Comparison of ENCODE assay signal across 16 cellular contexts in genomic region chr7:24609570-24609969, GRCh38. TPM values are rescaled to one million over a fixed set of nuclear protein-coding genes. Genes with fewer than 3 reads are reported as not detected.
DNase-seq lines count a peak whose midpoint lies in the region; ATAC-seq, FAIRE-seq and TF ChIP-seq lines count a peak whose summit lies in the region.
"Had no signal": no experiment of that assay in that cellular context is flagged by ENCODE, and none has a peak within 500 bp of the region (broad histone marks: within the 10 kb centered on the region; RNA-seq: fewer than 3 reads in every experiment).

No MANE protein-coding gene starts in this region.

- H3K9me3 ChIP-seq in BLaER1 (peaks cover 9% of the 10 kb centered on the region), HUES48 (ENCODE audit: control insufficient read depth, insufficient read depth, low read length) (no peaks in the 10 kb centered on the region), GM12878 (replicated peaks; ENCODE audit: control insufficient read depth, insufficient read depth, low read length) (no peaks in the 10 kb centered on the region; the same call in 2 of the 3 replicates)

- H3K27ac ChIP-seq in BLaER1, result no peak overlapping the region
- peak overlapping the region; percentile 79 for H3K27ac ChIP-seq in HUES48 (ENCODE audit: low read depth, low read length)
- no peak overlapping the region for H3K27ac ChIP-seq in GM12878 (ENCODE audit: control insufficient read depth, insufficient read depth)
- H3K27ac ChIP-seq in mesendoderm (ENCODE audit: low read depth, low read length), result no peak overlapping the region
- H3K27ac ChIP-seq: SK-N-MC had no signal

- no peak overlapping the region for H2BK5ac ChIP-seq in mesendoderm (ENCODE audit: low read length)

- no peak overlapping the region for H2BK120ac ChIP-seq in mesendoderm (ENCODE audit: low read depth, low read length)

- 98% methylated on average over 2 of the region's 2 CpGs for WGBS in GM12878 (ENCODE audit: insufficient coverage, insufficient replicate concordance, low lambda C conversion rate, missing lambda C conversion rate)
- no CpG with 5 or more reads among the region's 2 CpGs for WGBS in mesendoderm (ENCODE audit: extremely low coverage, insufficient coverage, low lambda C conversion rate)

- no peak for TF ChIP-seq RAD21 in GM12878 (IDR thresholded peaks at IDR 0.05; ENCODE audit: insufficient read depth, low read depth, low read length)

- H3K36me3 ChIP-seq in BLaER1 (peaks cover 3% of the 10 kb centered on the region; the same call in 1 of the 2 replicates), HUES48 (ENCODE audit: control insufficient read depth, insufficient read depth, low read length) (no peaks in the 10 kb centered on the region), GM12878 (ENCODE audit: control insufficient read depth in 2 of 2, insufficient read depth in 2 of 2, low read length in 1 of 2) (no peaks in the 10 kb centered on the region), mesendoderm (ENCODE audit: control insufficient read depth, insufficient read depth, low read length) (no peaks in the 10 kb centered on the region)

- no peak overlapping the region for H3K4ac ChIP-seq in mesendoderm (ENCODE audit: low read depth, low read length)

- no peak overlapping the region for H3K4me3 ChIP-seq in BLaER1
- no peak overlapping the region for H3K4me3 ChIP-seq in HUES48 (ENCODE audit: low read depth, low read length)
- H3K4me3 ChIP-seq in GM12878, result no peak overlapping the region
- H3K4me3 ChIP-seq in mesendoderm (ENCODE audit: low read length), result no peak overlapping the region
- H3K4me3 ChIP-seq: SK-N-MC had no signal

- H4K20me1 ChIP-seq in BLaER1 (peaks cover 17% of the 10 kb centered on the region; the same call in 1 of the 2 replicates), GM12878 (ENCODE audit: control insufficient read depth, insufficient read depth) (no peaks in the 10 kb centered on the region)

- intact Hi-C loops in GM12878 (cut with micrococcal nuclease; ENCODE audit: unreplicated experiment), result no loop called here

- H3K79me2 ChIP-seq in GM12878 (ENCODE audit: control insufficient read depth, insufficient read depth, low read length), result peaks cover 15% of the 10 kb centered on the region
- peaks cover 41% of the 10 kb centered on the region for H3K79me2 ChIP-seq in mesendoderm (ENCODE audit: control insufficient read depth, insufficient read depth, low read length)

- SMC1A ChIA-PET in GM12878 (lab: Charles Lee; ENCODE audit: uncharacterized antibody, unreplicated experiment), result interaction anchor here (2.8 to 3.2 kb wide), 2 partner anchors 10 to 11 kb away, joined by 13 read pairs; no protein-coding TSS in a partner anchor

- peak overlapping the region; percentile 11 for H3K18ac ChIP-seq in mesendoderm (ENCODE audit: low read length)

- no peaks in the 10 kb centered on the region for H3K27me3 ChIP-seq in BLaER1
- H3K27me3 ChIP-seq in HUES48 (ENCODE audit: control insufficient read depth, insufficient read depth, low read length), result no peaks in the 10 kb centered on the region
- H3K27me3 ChIP-seq in GM12878 (replicated peaks in 1 of 2; ENCODE audit: control insufficient read depth in 2 of 2, insufficient read depth in 2 of 2, low read length in 1 of 2), result no peaks in the 10 kb centered on the region
- no peaks in the 10 kb centered on the region for H3K27me3 ChIP-seq in mesendoderm (ENCODE audit: insufficient read depth, low read length, poor library complexity)

- H4K8ac ChIP-seq in mesendoderm (ENCODE audit: low read depth, low read length), result no peak overlapping the region

- H3K4me1 ChIP-seq in BLaER1 (peaks cover 14% of the 10 kb centered on the region), HUES48 (ENCODE audit: control insufficient read depth, insufficient read depth, low read length) (peaks cover 38% of the 10 kb centered on the region), GM12878 (ENCODE audit: control insufficient read depth, insufficient read depth, low read length) (peaks cover 9% of the 10 kb centered on the region; the same call in 1 of the 2 replicates), mesendoderm (ENCODE audit: control insufficient read depth, low read depth, low read length) (no peaks in the 10 kb centered on the region)

- H4K5ac ChIP-seq in mesendoderm (ENCODE audit: low read length), result no peak overlapping the region

- BruUV-seq in GM12878 (replicated peaks; lab: Mats Ljungman, UMichigan), result no TSS peak

- H3K9ac ChIP-seq in BLaER1 (no peak overlapping the region), HUES48 (ENCODE audit: low read depth, low read length) (no peak overlapping the region), GM12878 (ENCODE audit: control insufficient read depth, insufficient read depth, low read length) (no peak overlapping the region), mesendoderm (ENCODE audit: low read length) (no peak overlapping the region)

- RAD21 ChIA-PET in GM12878 (lab: Charles Lee; ENCODE audit: unreplicated experiment), result no interaction called here

- FAIRE-seq in GM12878 (lab: Jason Lieb, UNC), result no peak

- ATAC-seq in GM12878, result 0 out of 3 replicates have a peak, but pooled peaks have one; percentile 27

- no peak overlapping the region for H2AFZ ChIP-seq in GM12878 (ENCODE audit: control insufficient read depth, low read depth, low read length)

- CTCF ChIA-PET in GM12878 (lab: Yijun Ruan, JAX), result interaction anchor here (1.5 to 2.2 kb wide), 2 partner anchors 9 to 11 kb away, joined by 4 to 10 read pairs; no protein-coding TSS in a partner anchor

- TF ChIP-seq EP300 in GM12878 (IDR thresholded peaks at IDR 0.05; ENCODE audit: borderline replicate concordance in 1 of 2, control insufficient read depth in 1 of 2, low read depth in 2 of 2, low read length in 2 of 2), result no peak

- H3K79me1 ChIP-seq in mesendoderm (ENCODE audit: low read length), result peaks cover 2% of the 10 kb centered on the region

- H2BK15ac ChIP-seq in mesendoderm (replicated peaks; ENCODE audit: low read depth), result no peak overlapping the region

- DNase-seq in GM12878 (ENCODE audit: low read depth, low spot score) (no peak), mesendoderm (peak; percentile 32), DMS 273 treated with DMSO at 0.1 percent for 48 hours (lab: John Stamatoyannopoulos, UW) (no peak), AML-193 (lab: John Stamatoyannopoulos, UW) (no peak)
- DNase-seq in effector CD8-positive, alpha-beta T cell (lab: John Stamatoyannopoulos, UW), result no peak
- DNase-seq: C1 segment of cervical spinal cord; CD8-positive, alpha-beta memory T cell; H7; KG1; MV-4-11; NCI-H1694 treated with DMSO at 0.1 percent for 48 hours; OCI-M1; Right ventricle myocardium superior had no signal

- no peak overlapping the region for H2AK5ac ChIP-seq in mesendoderm (ENCODE audit: low read length)

- no peak overlapping the region for H3K23ac ChIP-seq in mesendoderm (ENCODE audit: low read length)

- H3K56ac ChIP-seq in mesendoderm (ENCODE audit: low read length), result no peak overlapping the region

- POLR2A ChIA-PET in GM12878 (lab: Charles Lee), result interaction anchor here (0.5 to 1.7 kb wide), 3 partner anchors 11 to 35 kb away, joined by 3 to 6 read pairs (median 3); no protein-coding TSS in a partner anchor

- TF ChIP-seq POLR2A in GM12878 (IDR thresholded peaks at IDR 0.05; ENCODE audit: low read depth, low read length), result no peak

- H3K4me2 ChIP-seq in BLaER1, result peak overlapping the region; percentile 18; the same call in 1 of the 2 replicates
- H3K4me2 ChIP-seq in GM12878 (ENCODE audit: control insufficient read depth, insufficient read depth), result no peak overlapping the region
- H3K4me2 ChIP-seq in mesendoderm (ENCODE audit: low read length), result no peak overlapping the region

- no peak for TF ChIP-seq CTCF in GM12878 (IDR thresholded peaks at IDR 0.05 in 2 of 3, conservative IDR thresholded peaks at IDR 0.05 in 1 of 3; ENCODE audit: control insufficient read depth in 2 of 3, extremely low read depth in 1 of 3, insufficient read depth in 1 of 3, low read depth in 3 of 3, low read length in 3 of 3)

- in situ Hi-C loops in GM12878 (cut with MboI), result no loop called here

TF ChIP-seq in GM12878, 131 proteins besides CTCF, POLR2A, EP300 and RAD21 (continues in another document):
- TF ChIP-seq CBX5 (IDR thresholded peaks at IDR 0.05; ENCODE audit: low read depth) (no peak), HDAC6 (IDR thresholded peaks at IDR 0.05; ENCODE audit: unreplicated experiment) (no peak), HDAC2 (IDR thresholded peaks at IDR 0.05) (no peak), EGR1 (IDR thresholded peaks at IDR 0.05; ENCODE audit: borderline replicate concordance in 1 of 2, low read depth in 2 of 2, low read length in 2 of 2) (no peak), ZBTB33 (IDR thresholded peaks at IDR 0.05) (no peak)

RNA-seq across cellular contexts. Expression of gene PALS2, which starts 36.3 kb away (rescaled TPM):
- 57.8 and 72.9 TPM in 2 replicates for total RNA-seq in GM12878 (2013; cell fraction: nucleolus; rRNA removed)
- total RNA-seq in GM12878 (2014; rRNA removed) (10.7 and 15.0 TPM in 2 replicates), GM12878 (2014; rRNA removed; fragmentation: Illumina TruSeq; extraction: Trizol) (23.2 and 24.7 TPM in 2 replicates), GM12878 (2021) (45.3 and 53.5 TPM in 2 replicates)
- 6.3 TPM for polyA plus RNA-seq in GM12878 (2011; ENCODE audit: low read depth)
- polyA plus RNA-seq in GM12878 (2011; rRNA removed) (19.3 and 26.6 TPM in 2 replicates), GM12878 (2014; fragmentation: Illumina TruSeq; extraction: Trizol) (27.2 and 39.6 TPM in 2 replicates), GM12878 (2014; fragmentation: Nextera tagmentation; extraction: Ambion mirVana) (10 to 100 TPM; 15.2 to 21.6 TPM), GM12878 (2014; rRNA removed) (17.5 and 18.6 TPM in 2 replicates), GM12878 (2016; fragmentation: Nextera tagmentation; extraction: Ambion mirVana) (10 to 100 TPM; 19.6 to 20.6 TPM)
- polyA plus RNA-seq in GM12878 (2011; cell fraction: cytosol; rRNA removed), result 4.4 and 5.7 TPM in 2 replicates
- polyA plus RNA-seq in GM12878 (2011; cell fraction: nucleus; rRNA removed), result 7.4 and 9.8 TPM in 2 replicates
- 12.1 and 14.5 TPM in 2 replicates for polyA plus RNA-seq in GM12878 (2012)
- polyA minus RNA-seq in GM12878 (2011; rRNA and poly(A)+ RNA removed), result 17.8 and 40.1 TPM in 2 replicates
- polyA minus RNA-seq in GM12878 (2011; cell fraction: cytosol; rRNA and poly(A)+ RNA removed), result 14.4 and 21.5 TPM in 2 replicates
- 9.4 and 21.9 TPM in 2 replicates for polyA minus RNA-seq in GM12878 (2011; cell fraction: nucleus; rRNA and poly(A)+ RNA removed)
- polyA plus RNA-seq in mesendoderm (2013, experiment 1 of 2), result 55.9 TPM
- polyA plus RNA-seq in mesendoderm (2013, experiment 2 of 2), result 55.4 TPM
